Comparison of ENCODE assay signal across 1 cellular context in the genomic region with DNA sequence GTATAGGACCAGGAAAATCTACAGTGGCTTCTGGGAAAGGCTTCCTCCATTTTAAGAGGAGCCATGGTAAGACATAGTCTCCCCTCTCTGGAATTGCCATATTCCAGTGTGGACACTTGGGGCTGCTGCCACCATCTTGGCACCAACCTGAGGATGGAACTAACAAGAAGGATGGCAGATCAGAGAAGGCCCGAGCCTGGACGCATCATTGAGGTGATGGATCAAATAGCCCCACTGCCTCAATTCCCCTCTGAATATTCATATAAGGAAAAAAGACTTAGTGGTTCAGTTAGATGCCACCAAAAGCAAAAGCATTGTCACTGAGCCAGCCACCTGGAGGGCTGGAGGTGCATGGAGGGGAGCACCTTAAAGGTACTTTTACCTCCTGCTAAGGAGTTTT.
TF ChIP-seq lines count a peak whose summit lies in the region.

No MANE protein-coding gene starts in this region.

TF ChIP-seq in HepG2, 621 proteins besides CTCF, POLR2A, EP300 and RAD21 (continued from another document and continues in another):
- TF ChIP-seq FOXM1 (CRISPR knock-in tag; IDR thresholded peaks at IDR 0.05): no peak
- TF ChIP-seq PHF5A (CRISPR knock-in tag; IDR thresholded peaks at IDR 0.05; ENCODE audit: low read depth, unreplicated experiment): no peak
- no peak for TF ChIP-seq IKZF4 (CRISPR knock-in tag; IDR thresholded peaks at IDR 0.05; ENCODE audit: borderline replicate concordance, low read depth, not compliant biosample characterization)
- TF ChIP-seq HDAC2 (CRISPR knock-in tag; IDR thresholded peaks at IDR 0.05): no peak
- TF ChIP-seq PHF8 (CRISPR knock-in tag; IDR thresholded peaks at IDR 0.05): no peak
- TF ChIP-seq KLF11 (CRISPR knock-in tag; IDR thresholded peaks at IDR 0.05): no peak
- TF ChIP-seq, protein P1, sequence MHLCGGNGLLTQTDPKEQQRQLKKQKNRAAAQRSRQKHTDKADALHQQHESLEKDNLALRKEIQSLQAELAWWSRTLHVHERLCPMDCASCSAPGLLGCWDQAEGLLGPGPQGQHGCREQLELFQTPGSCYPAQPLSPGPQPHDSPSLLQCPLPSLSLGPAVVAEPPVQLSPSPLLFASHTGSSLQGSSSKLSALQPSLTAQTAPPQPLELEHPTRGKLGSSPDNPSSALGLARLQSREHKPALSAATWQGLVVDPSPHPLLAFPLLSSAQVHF (CRISPR knock-in tag; IDR thresholded peaks at IDR 0.05): no peak
- no peak for TF ChIP-seq CEBPB (IDR thresholded peaks at IDR 0.05; ENCODE audit: borderline replicate concordance, low read depth, low read length)
- no peak for TF ChIP-seq BRCA1 (CRISPR knock-in tag; IDR thresholded peaks at IDR 0.05)
- TF ChIP-seq HOXD1 (CRISPR knock-in tag; IDR thresholded peaks at IDR 0.05): no peak
- TF ChIP-seq, protein P2, sequence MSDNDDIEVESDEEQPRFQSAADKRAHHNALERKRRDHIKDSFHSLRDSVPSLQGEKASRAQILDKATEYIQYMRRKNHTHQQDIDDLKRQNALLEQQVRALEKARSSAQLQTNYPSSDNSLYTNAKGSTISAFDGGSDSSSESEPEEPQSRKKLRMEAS (IDR thresholded peaks at IDR 0.05): no peak
- TF ChIP-seq NFYB (CRISPR knock-in tag; IDR thresholded peaks at IDR 0.05): no peak
- no peak for TF ChIP-seq PITX1 (CRISPR knock-in tag; IDR thresholded peaks at IDR 0.05)
- no peak for TF ChIP-seq ZNF761 (CRISPR knock-in tag; conservative IDR thresholded peaks at IDR 0.05)
- no peak for TF ChIP-seq ZNF264 (CRISPR knock-in tag; IDR thresholded peaks at IDR 0.05)
- TF ChIP-seq, protein P3, sequence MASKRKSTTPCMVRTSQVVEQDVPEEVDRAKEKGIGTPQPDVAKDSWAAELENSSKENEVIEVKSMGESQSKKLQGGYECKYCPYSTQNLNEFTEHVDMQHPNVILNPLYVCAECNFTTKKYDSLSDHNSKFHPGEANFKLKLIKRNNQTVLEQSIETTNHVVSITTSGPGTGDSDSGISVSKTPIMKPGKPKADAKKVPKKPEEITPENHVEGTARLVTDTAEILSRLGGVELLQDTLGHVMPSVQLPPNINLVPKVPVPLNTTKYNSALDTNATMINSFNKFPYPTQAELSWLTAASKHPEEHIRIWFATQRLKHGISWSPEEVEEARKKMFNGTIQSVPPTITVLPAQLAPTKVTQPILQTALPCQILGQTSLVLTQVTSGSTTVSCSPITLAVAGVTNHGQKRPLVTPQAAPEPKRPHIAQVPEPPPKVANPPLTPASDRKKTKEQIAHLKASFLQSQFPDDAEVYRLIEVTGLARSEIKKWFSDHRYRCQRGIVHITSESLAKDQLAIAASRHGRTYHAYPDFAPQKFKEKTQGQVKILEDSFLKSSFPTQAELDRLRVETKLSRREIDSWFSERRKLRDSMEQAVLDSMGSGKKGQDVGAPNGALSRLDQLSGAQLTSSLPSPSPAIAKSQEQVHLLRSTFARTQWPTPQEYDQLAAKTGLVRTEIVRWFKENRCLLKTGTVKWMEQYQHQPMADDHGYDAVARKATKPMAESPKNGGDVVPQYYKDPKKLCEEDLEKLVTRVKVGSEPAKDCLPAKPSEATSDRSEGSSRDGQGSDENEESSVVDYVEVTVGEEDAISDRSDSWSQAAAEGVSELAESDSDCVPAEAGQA (IDR thresholded peaks at IDR 0.05; ENCODE audit: low read depth): no peak
- TF ChIP-seq, protein P3 (CRISPR knock-in tag; IDR thresholded peaks at IDR 0.05; ENCODE audit: borderline replicate concordance): peak; percentile 25; the same call in 1 of the 2 replicates
- TF ChIP-seq ZNF282 (IDR thresholded peaks at IDR 0.05; ENCODE audit: partially characterized antibody): no peak
- 0 out of 2 replicates have a peak, but pooled peaks have one; percentile 2 for TF ChIP-seq KDM2A (CRISPR knock-in tag; IDR thresholded peaks at IDR 0.05; ENCODE audit: borderline replicate concordance, low read depth)
- TF ChIP-seq REL (CRISPR knock-in tag; conservative IDR thresholded peaks at IDR 0.05): no peak
- no peak for TF ChIP-seq ZNF569 (CRISPR knock-in tag; IDR thresholded peaks at IDR 0.05; ENCODE audit: borderline replicate concordance)
- TF ChIP-seq, protein P4, sequence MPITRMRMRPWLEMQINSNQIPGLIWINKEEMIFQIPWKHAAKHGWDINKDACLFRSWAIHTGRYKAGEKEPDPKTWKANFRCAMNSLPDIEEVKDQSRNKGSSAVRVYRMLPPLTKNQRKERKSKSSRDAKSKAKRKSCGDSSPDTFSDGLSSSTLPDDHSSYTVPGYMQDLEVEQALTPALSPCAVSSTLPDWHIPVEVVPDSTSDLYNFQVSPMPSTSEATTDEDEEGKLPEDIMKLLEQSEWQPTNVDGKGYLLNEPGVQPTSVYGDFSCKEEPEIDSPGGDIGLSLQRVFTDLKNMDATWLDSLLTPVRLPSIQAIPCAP (CRISPR knock-in tag; IDR thresholded peaks at IDR 0.05; ENCODE audit: low read depth): no peak
- no peak for TF ChIP-seq ZFP62 (CRISPR knock-in tag; IDR thresholded peaks at IDR 0.05)
- TF ChIP-seq DMAP1 (CRISPR knock-in tag; IDR thresholded peaks at IDR 0.05): no peak
- TF ChIP-seq ZC3H13 (CRISPR knock-in tag; IDR thresholded peaks at IDR 0.05): no peak
- no peak for TF ChIP-seq ZNF234 (CRISPR knock-in tag; conservative IDR thresholded peaks at IDR 0.05)
- no peak for TF ChIP-seq YEATS2 (CRISPR knock-in tag; IDR thresholded peaks at IDR 0.05; ENCODE audit: borderline replicate concordance)
- TF ChIP-seq, protein P5, sequence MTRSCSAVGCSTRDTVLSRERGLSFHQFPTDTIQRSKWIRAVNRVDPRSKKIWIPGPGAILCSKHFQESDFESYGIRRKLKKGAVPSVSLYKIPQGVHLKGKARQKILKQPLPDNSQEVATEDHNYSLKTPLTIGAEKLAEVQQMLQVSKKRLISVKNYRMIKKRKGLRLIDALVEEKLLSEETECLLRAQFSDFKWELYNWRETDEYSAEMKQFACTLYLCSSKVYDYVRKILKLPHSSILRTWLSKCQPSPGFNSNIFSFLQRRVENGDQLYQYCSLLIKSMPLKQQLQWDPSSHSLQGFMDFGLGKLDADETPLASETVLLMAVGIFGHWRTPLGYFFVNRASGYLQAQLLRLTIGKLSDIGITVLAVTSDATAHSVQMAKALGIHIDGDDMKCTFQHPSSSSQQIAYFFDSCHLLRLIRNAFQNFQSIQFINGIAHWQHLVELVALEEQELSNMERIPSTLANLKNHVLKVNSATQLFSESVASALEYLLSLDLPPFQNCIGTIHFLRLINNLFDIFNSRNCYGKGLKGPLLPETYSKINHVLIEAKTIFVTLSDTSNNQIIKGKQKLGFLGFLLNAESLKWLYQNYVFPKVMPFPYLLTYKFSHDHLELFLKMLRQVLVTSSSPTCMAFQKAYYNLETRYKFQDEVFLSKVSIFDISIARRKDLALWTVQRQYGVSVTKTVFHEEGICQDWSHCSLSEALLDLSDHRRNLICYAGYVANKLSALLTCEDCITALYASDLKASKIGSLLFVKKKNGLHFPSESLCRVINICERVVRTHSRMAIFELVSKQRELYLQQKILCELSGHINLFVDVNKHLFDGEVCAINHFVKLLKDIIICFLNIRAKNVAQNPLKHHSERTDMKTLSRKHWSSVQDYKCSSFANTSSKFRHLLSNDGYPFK (CRISPR knock-in tag; IDR thresholded peaks at IDR 0.05; ENCODE audit: borderline replicate concordance): no peak
- no peak for TF ChIP-seq TARDBP (CRISPR knock-in tag; IDR thresholded peaks at IDR 0.05)
- no peak for TF ChIP-seq ZNF180 (CRISPR knock-in tag; IDR thresholded peaks at IDR 0.05; ENCODE audit: borderline replicate concordance, low read depth)
- TF ChIP-seq ZSCAN21 (CRISPR knock-in tag; IDR thresholded peaks at IDR 0.05; ENCODE audit: borderline replicate concordance): 0 out of 2 replicates have a peak, but pooled peaks have one; percentile 0
- TF ChIP-seq, protein P6, sequence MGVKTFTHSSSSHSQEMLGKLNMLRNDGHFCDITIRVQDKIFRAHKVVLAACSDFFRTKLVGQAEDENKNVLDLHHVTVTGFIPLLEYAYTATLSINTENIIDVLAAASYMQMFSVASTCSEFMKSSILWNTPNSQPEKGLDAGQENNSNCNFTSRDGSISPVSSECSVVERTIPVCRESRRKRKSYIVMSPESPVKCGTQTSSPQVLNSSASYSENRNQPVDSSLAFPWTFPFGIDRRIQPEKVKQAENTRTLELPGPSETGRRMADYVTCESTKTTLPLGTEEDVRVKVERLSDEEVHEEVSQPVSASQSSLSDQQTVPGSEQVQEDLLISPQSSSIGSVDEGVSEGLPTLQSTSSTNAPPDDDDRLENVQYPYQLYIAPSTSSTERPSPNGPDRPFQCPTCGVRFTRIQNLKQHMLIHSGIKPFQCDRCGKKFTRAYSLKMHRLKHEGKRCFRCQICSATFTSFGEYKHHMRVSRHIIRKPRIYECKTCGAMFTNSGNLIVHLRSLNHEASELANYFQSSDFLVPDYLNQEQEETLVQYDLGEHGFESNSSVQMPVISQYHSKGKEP (CRISPR knock-in tag; IDR thresholded peaks at IDR 0.05): no peak
- TF ChIP-seq CBX5 (CRISPR knock-in tag; IDR thresholded peaks at IDR 0.05; ENCODE audit: borderline replicate concordance): no peak
- TF ChIP-seq, protein P7, sequence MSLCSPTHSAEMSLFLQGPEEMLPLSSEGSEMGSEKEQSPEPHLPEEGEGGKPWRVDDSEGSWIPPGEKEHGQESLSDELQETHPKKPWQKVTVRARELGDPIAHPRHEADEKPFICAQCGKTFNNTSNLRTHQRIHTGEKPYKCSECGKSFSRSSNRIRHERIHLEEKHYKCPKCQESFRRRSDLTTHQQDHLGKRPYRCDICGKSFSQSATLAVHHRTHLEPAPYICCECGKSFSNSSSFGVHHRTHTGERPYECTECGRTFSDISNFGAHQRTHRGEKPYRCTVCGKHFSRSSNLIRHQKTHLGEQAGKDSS (CRISPR knock-in tag; IDR thresholded peaks at IDR 0.05; ENCODE audit: borderline replicate concordance, low read depth): no peak
- peak; percentile 76; the same call in 1 of the 2 replicates for TF ChIP-seq AKAP8 (CRISPR knock-in tag; IDR thresholded peaks at IDR 0.05)
- no peak for TF ChIP-seq MAFK (conservative IDR thresholded peaks at IDR 0.05 in 1 of 2, IDR thresholded peaks at IDR 0.05 in 1 of 2; ENCODE audit: low read length in 2 of 2)
- TF ChIP-seq, protein P8, sequence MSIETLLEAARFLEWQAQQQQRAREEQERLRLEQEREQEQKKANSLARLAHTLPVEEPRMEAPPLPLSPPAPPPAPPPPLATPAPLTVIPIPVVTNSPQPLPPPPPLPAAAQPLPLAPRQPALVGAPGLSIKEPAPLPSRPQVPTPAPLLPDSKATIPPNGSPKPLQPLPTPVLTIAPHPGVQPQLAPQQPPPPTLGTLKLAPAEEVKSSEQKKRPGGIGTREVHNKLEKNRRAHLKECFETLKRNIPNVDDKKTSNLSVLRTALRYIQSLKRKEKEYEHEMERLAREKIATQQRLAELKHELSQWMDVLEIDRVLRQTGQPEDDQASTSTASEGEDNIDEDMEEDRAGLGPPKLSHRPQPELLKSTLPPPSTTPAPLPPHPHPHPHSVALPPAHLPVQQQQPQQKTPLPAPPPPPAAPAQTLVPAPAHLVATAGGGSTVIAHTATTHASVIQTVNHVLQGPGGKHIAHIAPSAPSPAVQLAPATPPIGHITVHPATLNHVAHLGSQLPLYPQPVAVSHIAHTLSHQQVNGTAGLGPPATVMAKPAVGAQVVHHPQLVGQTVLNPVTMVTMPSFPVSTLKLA (IDR thresholded peaks at IDR 0.05): no peak
- TF ChIP-seq, protein P9, sequence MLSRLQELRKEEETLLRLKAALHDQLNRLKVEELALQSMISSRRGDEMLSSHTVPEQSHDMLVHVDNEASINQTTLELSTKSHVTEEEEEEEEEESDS (CRISPR knock-in tag; IDR thresholded peaks at IDR 0.05; ENCODE audit: borderline replicate concordance): no peak
- TF ChIP-seq ZNF263 (CRISPR knock-in tag; IDR thresholded peaks at IDR 0.05): no peak
- TF ChIP-seq ZNF12 (CRISPR knock-in tag; IDR thresholded peaks at IDR 0.05): no peak
- no peak for TF ChIP-seq ZNF788 (CRISPR knock-in tag; IDR thresholded peaks at IDR 0.05; ENCODE audit: borderline replicate concordance)
- TF ChIP-seq ZNF713 (CRISPR knock-in tag; IDR thresholded peaks at IDR 0.05): no peak
- 0 out of 2 replicates have a peak, but pooled peaks have one; percentile 12 for TF ChIP-seq ZNF709 (CRISPR knock-in tag; IDR thresholded peaks at IDR 0.05)
- TF ChIP-seq JDP2 (CRISPR knock-in tag; IDR thresholded peaks at IDR 0.05; ENCODE audit: borderline replicate concordance): no peak
- no peak for TF ChIP-seq ZNF251 (CRISPR knock-in tag; IDR thresholded peaks at IDR 0.05)
- no peak for TF ChIP-seq ZNF382 (CRISPR knock-in tag; IDR thresholded peaks at IDR 0.05; ENCODE audit: borderline replicate concordance)
- TF ChIP-seq KLF15 (CRISPR knock-in tag; IDR thresholded peaks at IDR 0.05; ENCODE audit: borderline replicate concordance): no peak
- TF ChIP-seq IRX3 (CRISPR knock-in tag; IDR thresholded peaks at IDR 0.05; ENCODE audit: borderline replicate concordance, low read depth): no peak
- no peak for TF ChIP-seq ZMYM4 (CRISPR knock-in tag; IDR thresholded peaks at IDR 0.05)
- TF ChIP-seq ZSCAN30 (CRISPR knock-in tag; IDR thresholded peaks at IDR 0.05): no peak
- TF ChIP-seq LCORL (IDR thresholded peaks at IDR 0.05): no peak
- no peak for TF ChIP-seq LCORL (CRISPR knock-in tag; IDR thresholded peaks at IDR 0.05)
- TF ChIP-seq, protein P10, sequence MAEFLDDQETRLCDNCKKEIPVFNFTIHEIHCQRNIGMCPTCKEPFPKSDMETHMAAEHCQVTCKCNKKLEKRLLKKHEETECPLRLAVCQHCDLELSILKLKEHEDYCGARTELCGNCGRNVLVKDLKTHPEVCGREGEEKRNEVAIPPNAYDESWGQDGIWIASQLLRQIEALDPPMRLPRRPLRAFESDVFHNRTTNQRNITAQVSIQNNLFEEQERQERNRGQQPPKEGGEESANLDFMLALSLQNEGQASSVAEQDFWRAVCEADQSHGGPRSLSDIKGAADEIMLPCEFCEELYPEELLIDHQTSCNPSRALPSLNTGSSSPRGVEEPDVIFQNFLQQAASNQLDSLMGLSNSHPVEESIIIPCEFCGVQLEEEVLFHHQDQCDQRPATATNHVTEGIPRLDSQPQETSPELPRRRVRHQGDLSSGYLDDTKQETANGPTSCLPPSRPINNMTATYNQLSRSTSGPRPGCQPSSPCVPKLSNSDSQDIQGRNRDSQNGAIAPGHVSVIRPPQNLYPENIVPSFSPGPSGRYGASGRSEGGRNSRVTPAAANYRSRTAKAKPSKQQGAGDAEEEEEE (CRISPR knock-in tag; IDR thresholded peaks at IDR 0.05; ENCODE audit: borderline replicate concordance): no peak
- TF ChIP-seq SALL2 (CRISPR knock-in tag; IDR thresholded peaks at IDR 0.05): no peak
- no peak for TF ChIP-seq ZNF24 (IDR thresholded peaks at IDR 0.05)
